In the genomic region with DNA sequence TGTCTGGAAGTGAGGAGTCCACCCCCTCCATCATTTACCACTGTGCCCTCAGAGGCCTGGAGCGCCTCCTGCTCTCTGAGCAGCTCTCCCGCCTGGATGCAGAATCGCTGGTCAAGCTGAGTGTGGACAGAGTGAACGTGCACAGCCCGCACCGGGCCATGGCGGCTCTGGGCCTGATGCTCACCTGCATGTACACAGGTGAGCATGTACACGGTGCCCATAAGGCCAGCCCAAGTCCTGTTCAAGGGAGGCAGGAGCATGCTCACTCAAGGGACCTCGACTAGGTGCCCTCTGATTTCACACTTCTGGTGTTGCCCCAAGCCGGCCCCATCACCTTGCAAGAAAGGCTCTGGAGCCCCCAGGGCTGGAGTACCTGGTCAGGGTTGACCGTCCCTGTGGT, we compare ENCODE assay signal across 25 cellular contexts. TPM values are rescaled to one million over a fixed set of nuclear protein-coding genes. Genes with fewer than 3 reads are reported as not detected.
DNase-seq lines count a peak whose midpoint lies in the region; ATAC-seq, FAIRE-seq and TF ChIP-seq lines count a peak whose summit lies in the region.
"Had no signal": no experiment of that assay in that cellular context is flagged by ENCODE, and none has a peak within 500 bp of the region (broad histone marks: within the 10 kb centered on the region; RNA-seq: fewer than 3 reads in every experiment).

No MANE protein-coding gene starts in this region.

- DNase-seq in activated CD8-positive, alpha-beta T cell treated with anti-CD3 and anti-CD28 coated beads, Interleukin-2, amount 10 ng/mL, durations not matched to agents 7 days and 5 days = no peak
- DNase-seq in activated CD8-positive, alpha-beta T cell treated with anti-CD3 and anti-CD28 coated beads for 36 hours = no peak
- DNase-seq in heart left ventricle (peak in 3 of 5 donors; percentile 13 to 39 (median 16)), right atrium auricular region (ENCODE audit: low spot score) (no peak), HepG2 (ENCODE audit: low spot score) (no peak), osteoblast (ENCODE audit: insufficient read length, low spot score, missing footprints) (peak; percentile 43), activated T-cell treated with anti-CD3 and anti-CD28 coated beads for 4 hours (no peak), sigmoid colon (no peak)
- DNase-seq: Caco-2; CD4-positive, CD25-positive, alpha-beta regulatory T cell; CD8-positive, alpha-beta T cell; DMS153; EL; GDM1; GM23248; H9; HFFc6 had no signal

- in situ Hi-C loops in HepG2 (cut with HindIII; ENCODE audit: extremely low pct_ligation_motif_present, low pct_unique_long_range_greater_than_20kb) = no loop called here

- no peak for TF ChIP-seq RAD21 in HepG2 (CRISPR knock-in tag; IDR thresholded peaks at IDR 0.05)

- peaks cover 26% of the 10 kb centered on the region for H3K36me3 Mint-ChIP-seq in activated CD8-positive, alpha-beta T cell treated with anti-CD3 and anti-CD28 coated beads, Interleukin-2, amount 10 ng/mL, durations not matched to agents 7 days and 5 days (ENCODE audit: low read depth)
- peaks cover 16% of the 10 kb centered on the region for H3K36me3 Mint-ChIP-seq in activated CD8-positive, alpha-beta T cell treated with anti-CD3 and anti-CD28 coated beads for 36 hours (ENCODE audit: low read depth)

- H3K4me3 ChIP-seq in heart left ventricle (no peak overlapping the region), right atrium auricular region (no peak overlapping the region), HepG2 (replicated peaks in 1 of 3; ENCODE audit: insufficient read depth in 1 of 3, low read depth in 2 of 3, low read length in 3 of 3) (no peak overlapping the region), osteoblast (ENCODE audit: insufficient read depth, low read length) (no peak overlapping the region), sigmoid colon (no peak overlapping the region)
- H3K4me3 ChIP-seq: BLaER1, GM12878, GM23248 had no signal

- no peak for TF ChIP-seq EP300 in HepG2 (IDR thresholded peaks at IDR 0.05; ENCODE audit: low read depth in 2 of 2, low read length in 2 of 2)
- no peak for TF ChIP-seq EP300 in HepG2 (CRISPR knock-in tag; IDR thresholded peaks at IDR 0.05; ENCODE audit: borderline replicate concordance)
- no peak for TF ChIP-seq EP300 in sigmoid colon (IDR thresholded peaks at IDR 0.05)

- TF ChIP-seq CTCF in activated CD8-positive, alpha-beta T cell treated with anti-CD3 and anti-CD28 coated beads for 36 hours (IDR thresholded peaks at IDR 0.05) = no peak
- TF ChIP-seq CTCF in heart left ventricle (IDR thresholded peaks at IDR 0.05) (no peak), right atrium auricular region (IDR thresholded peaks at IDR 0.05) (no peak), HepG2 (CRISPR knock-in tag; IDR thresholded peaks at IDR 0.05) (no peak), osteoblast (IDR thresholded peaks at IDR 0.05; ENCODE audit: extremely low read depth, low read depth, low read length) (no peak), sigmoid colon (IDR thresholded peaks at IDR 0.05) (no peak)

- H3K9me3 ChIP-seq in heart left ventricle (no peaks in the 10 kb centered on the region), right atrium auricular region (no peaks in the 10 kb centered on the region), HepG2 (ENCODE audit: low read length) (no peaks in the 10 kb centered on the region), osteoblast (ENCODE audit: low read depth, low read length) (no peaks in the 10 kb centered on the region), sigmoid colon (no peaks in the 10 kb centered on the region)
- H3K9me3 ChIP-seq: BLaER1, Caco-2 had no signal

- BruUV-seq in HepG2 (replicated peaks; lab: Mats Ljungman, UMichigan) = no TSS peak

- H3K27me3 ChIP-seq in heart left ventricle = no peaks in the 10 kb centered on the region
- no peaks in the 10 kb centered on the region for H3K27me3 ChIP-seq in right atrium auricular region
- H3K27me3 ChIP-seq in HepG2 (ENCODE audit: control insufficient read depth in 1 of 2, insufficient read depth in 2 of 2, low read length in 2 of 2) = no peaks in the 10 kb centered on the region
- H3K27me3 ChIP-seq in osteoblast (ENCODE audit: insufficient read depth, low read length) = no peaks in the 10 kb centered on the region
- no peaks in the 10 kb centered on the region for H3K27me3 ChIP-seq in sigmoid colon
- H3K27me3 ChIP-seq: BLaER1 had no signal

- H3K27ac ChIP-seq in heart left ventricle (no peak overlapping the region), right atrium auricular region (no peak overlapping the region), HepG2 (ENCODE audit: extremely low read length, insufficient read depth, low read length) (peak overlapping the region; percentile 12), osteoblast (ENCODE audit: low read depth, low read length) (no peak overlapping the region), sigmoid colon (no peak overlapping the region)
- H3K27ac ChIP-seq: 22Rv1, C4-2B, GM23248 had no signal

- H2AFZ ChIP-seq in HepG2 (ENCODE audit: low read length) (no peak overlapping the region), osteoblast (ENCODE audit: low read length) (no peak overlapping the region)
- H2AFZ ChIP-seq: GM23248 had no signal

- H3K79me2 ChIP-seq in HepG2 (ENCODE audit: insufficient read depth, low read length) (no peaks in the 10 kb centered on the region), osteoblast (ENCODE audit: insufficient read depth, low read length) (no peaks in the 10 kb centered on the region)

- CTCF ChIA-PET in activated CD8-positive, alpha-beta T cell treated with anti-CD3 and anti-CD28 coated beads, Interleukin-2, amount 10 ng/mL, durations not matched to agents 7 days and 5 days (lab: Charles Lee) = interaction anchor here (0.6 kb wide), 1 partner anchor 647 kb away, joined by 3 read pairs; no protein-coding TSS in a partner anchor
- CTCF ChIA-PET in activated CD8-positive, alpha-beta T cell treated with anti-CD3 and anti-CD28 coated beads for 36 hours (lab: Charles Lee) = no interaction called here
- CTCF ChIA-PET in HepG2 (lab: Yijun Ruan, JAX; ENCODE audit: low intra/inter-chr PET ratio, low total read pairs) = no interaction called here

- H3K9ac ChIP-seq in HepG2 (ENCODE audit: insufficient read depth, low read depth, low read length) = no peak overlapping the region
- H3K9ac ChIP-seq: BLaER1, GM23248 had no signal

- 94 to 100% (median 95%) methylated on average over 8 to 11 of the region's 11 CpGs for WGBS in heart left ventricle, 4 donors
- 92% methylated on average over 6 of the region's 11 CpGs for WGBS in HepG2 (ENCODE audit: low lambda C conversion rate)
- 96% methylated on average over 11 of the region's 11 CpGs for WGBS in sigmoid colon, 2 donors

- H4K20me1 ChIP-seq in HepG2 (ENCODE audit: insufficient read depth, low read length) (no peaks in the 10 kb centered on the region), osteoblast (ENCODE audit: insufficient read depth, low read length) (no peaks in the 10 kb centered on the region)
- H4K20me1 ChIP-seq: BLaER1 had no signal

- FAIRE-seq in HepG2 (lab: Jason Lieb, UNC) = no peak
- FAIRE-seq: A204.1, GM12878, GM19239 had no signal

- H3K4me1 Mint-ChIP-seq in activated CD8-positive, alpha-beta T cell treated with anti-CD3 and anti-CD28 coated beads, Interleukin-2, amount 10 ng/mL, durations not matched to agents 7 days and 5 days (ENCODE audit: low read depth) = no peaks in the 10 kb centered on the region
- H3K4me1 Mint-ChIP-seq in activated CD8-positive, alpha-beta T cell treated with anti-CD3 and anti-CD28 coated beads for 36 hours (ENCODE audit: low read depth) = no peaks in the 10 kb centered on the region
- H3K4me1 Mint-ChIP-seq: B cell had no signal

- POLR2A ChIA-PET in activated CD8-positive, alpha-beta T cell treated with anti-CD3 and anti-CD28 coated beads, Interleukin-2, amount 10 ng/mL, durations not matched to agents 7 days and 5 days (lab: Charles Lee) = no interaction called here
- POLR2A ChIA-PET in activated CD8-positive, alpha-beta T cell treated with anti-CD3 and anti-CD28 coated beads for 36 hours (lab: Charles Lee) = no interaction called here
- POLR2A ChIA-PET in HepG2 (lab: Yijun Ruan, JAX) = no interaction called here

- TF ChIP-seq POLR2A in heart left ventricle (IDR thresholded peaks at IDR 0.05) (no peak), HepG2 (IDR thresholded peaks at IDR 0.05; ENCODE audit: insufficient read depth in 1 of 2, low read depth in 2 of 2, low read length in 2 of 2) (no peak), sigmoid colon (IDR thresholded peaks at IDR 0.05) (no peak)

- intact Hi-C loops in activated CD8-positive, alpha-beta T cell treated with anti-CD3 and anti-CD28 coated beads for 36 hours (cut with micrococcal nuclease) = no loop called here
- intact Hi-C loops in heart left ventricle (cut with DNase I) (no loop called here), HepG2 (cut with micrococcal nuclease; ENCODE audit: unreplicated experiment) (no loop called here), sigmoid colon (cut with DNase I) (no loop called here)

- H3K4me3 Mint-ChIP-seq in activated CD8-positive, alpha-beta T cell treated with anti-CD3 and anti-CD28 coated beads, Interleukin-2, amount 10 ng/mL, durations not matched to agents 7 days and 5 days = no peak overlapping the region
- H3K4me3 Mint-ChIP-seq in activated CD8-positive, alpha-beta T cell treated with anti-CD3 and anti-CD28 coated beads for 36 hours = no peak overlapping the region
- H3K4me3 Mint-ChIP-seq: B cell; CD4-positive, CD25-positive, alpha-beta regulatory T cell; CD8-positive, alpha-beta T cell; H9; HFFc6 had no signal

- H3K9me3 Mint-ChIP-seq in activated CD8-positive, alpha-beta T cell treated with anti-CD3 and anti-CD28 coated beads, Interleukin-2, amount 10 ng/mL, durations not matched to agents 7 days and 5 days (ENCODE audit: insufficient read depth) = no peaks in the 10 kb centered on the region
- H3K9me3 Mint-ChIP-seq in activated CD8-positive, alpha-beta T cell treated with anti-CD3 and anti-CD28 coated beads for 36 hours = no peaks in the 10 kb centered on the region
- H3K9me3 Mint-ChIP-seq: CD4-positive, CD25-positive, alpha-beta regulatory T cell; CD8-positive, alpha-beta T cell; H9; HFFc6 had no signal

- ATAC-seq in activated CD8-positive, alpha-beta T cell treated with anti-CD3 and anti-CD28 coated beads, Interleukin-2, amount 10 ng/mL, durations not matched to agents 7 days and 5 days = no peak
- no peak for ATAC-seq in activated CD8-positive, alpha-beta T cell treated with anti-CD3 and anti-CD28 coated beads for 36 hours
- ATAC-seq in heart left ventricle = no peak
- ATAC-seq in HepG2 = no peak; the same call in 2 of the 3 replicates
- ATAC-seq: CD8-positive, alpha-beta T cell; GM12878; HCT116 had no signal

- H3K4me1 ChIP-seq in heart left ventricle (peaks cover 0 to 4% (median 0%) of the 10 kb centered on the region in 12 donors), right atrium auricular region (no peaks in the 10 kb centered on the region), HepG2 (ENCODE audit: insufficient read depth, low read length) (peaks cover 17% of the 10 kb centered on the region), osteoblast (ENCODE audit: insufficient read depth, low read length) (no peaks in the 10 kb centered on the region), sigmoid colon (peaks cover 0 to 4% (median 1%) of the 10 kb centered on the region in 4 donors)
- H3K4me1 ChIP-seq: Caco-2 had no signal

- H3K27me3 Mint-ChIP-seq in activated CD8-positive, alpha-beta T cell treated with anti-CD3 and anti-CD28 coated beads, Interleukin-2, amount 10 ng/mL, durations not matched to agents 7 days and 5 days (ENCODE audit: low read depth) = no peaks in the 10 kb centered on the region
- no peaks in the 10 kb centered on the region for H3K27me3 Mint-ChIP-seq in activated CD8-positive, alpha-beta T cell treated with anti-CD3 and anti-CD28 coated beads for 36 hours
- H3K27me3 Mint-ChIP-seq: B cell; CD4-positive, CD25-positive, alpha-beta regulatory T cell had no signal

- H3K27ac Mint-ChIP-seq in activated CD8-positive, alpha-beta T cell treated with anti-CD3 and anti-CD28 coated beads, Interleukin-2, amount 10 ng/mL, durations not matched to agents 7 days and 5 days = peak overlapping the region; percentile 25
- no peak overlapping the region for H3K27ac Mint-ChIP-seq in activated CD8-positive, alpha-beta T cell treated with anti-CD3 and anti-CD28 coated beads for 36 hours
- H3K27ac Mint-ChIP-seq: B cell; CD4-positive, CD25-positive, alpha-beta regulatory T cell; CD8-positive, alpha-beta T cell; H9; HFFc6 had no signal

- no peak overlapping the region for H3K4me2 ChIP-seq in HepG2 (ENCODE audit: low read depth, low read length)
- H3K4me2 ChIP-seq in osteoblast (ENCODE audit: insufficient read depth, low read length) = no peak overlapping the region
- H3K4me2 ChIP-seq: BLaER1 had no signal

- H3K36me3 ChIP-seq in heart left ventricle = peaks cover 0 to 99% (median 90%) of the 10 kb centered on the region in 9 donors
- H3K36me3 ChIP-seq in right atrium auricular region = peaks cover 72% of the 10 kb centered on the region
- peaks cover 36 to 62% of the 10 kb centered on the region in 2 experiments for H3K36me3 ChIP-seq in HepG2 (replicated peaks in 1 of 2; ENCODE audit: control insufficient read depth in 1 of 2, insufficient read depth in 2 of 2, low read length in 2 of 2)
- peaks cover 65% of the 10 kb centered on the region for H3K36me3 ChIP-seq in osteoblast (ENCODE audit: insufficient read depth, low read length)
- H3K36me3 ChIP-seq in sigmoid colon = peaks cover 26 to 97% (median 70%) of the 10 kb centered on the region in 4 donors

RNA-seq across cellular contexts. Expression of gene MSANTD1, which starts 13.4 kb away (rescaled TPM):
- 1 to 10 TPM in 1 of 2 experiments, under 1 TPM in 1; 0.83 to 1.0 TPM for total RNA-seq in activated CD8-positive, alpha-beta T cell treated with anti-CD3 and anti-CD28 coated beads, Interleukin-2, amount 10 ng/mL, durations not matched to agents 7 days and 5 days
- total RNA-seq in activated CD8-positive, alpha-beta T cell treated with anti-CD3 and anti-CD28 coated beads for 36 hours = under 1 TPM; 0.43 TPM
- total RNA-seq in heart left ventricle = under 1 TPM in 7 of 9 donors, not detected in 2; 0.30 to 0.93 (median 0.45) TPM
- under 1 TPM; 0.33 to 0.34 TPM for polyA plus RNA-seq in heart left ventricle
- total RNA-seq in right atrium auricular region = not detected
- total RNA-seq in HepG2 (2016; rRNA removed; fragmentation: Illumina TruSeq; extraction: Trizol) = 0.10 and 0.22 TPM in 2 replicates
- total RNA-seq in HepG2 (2016; cell fraction: cytosol; rRNA removed; fragmentation: Illumina TruSeq; extraction: Trizol; ENCODE audit: low read depth) = 0.09 and 0.20 TPM in 2 replicates
- total RNA-seq in HepG2 (2016; cell fraction: insoluble cytoplasmic fraction; rRNA removed; fragmentation: Illumina TruSeq; extraction: Trizol) = 0.19 TPM in 1 of 2 replicates, not detected in the other
- 0.25 TPM in 1 of 2 replicates, not detected in the other for total RNA-seq in HepG2 (2016; cell fraction: membrane; rRNA removed; fragmentation: Illumina TruSeq; extraction: Trizol)
- 0.59 TPM in 1 of 2 replicates, not detected in the other for total RNA-seq in HepG2 (2016; cell fraction: nucleus; rRNA removed; fragmentation: Illumina TruSeq; extraction: Trizol)
- polyA plus RNA-seq in HepG2 (2011; rRNA removed) = 0.39 and 0.40 TPM in 2 replicates
- polyA plus RNA-seq in HepG2 (2011; cell fraction: cytosol; rRNA removed) = 0.05 and 0.34 TPM in 2 replicates
- 2.2 and 3.5 TPM in 2 replicates for polyA plus RNA-seq in HepG2 (2011; cell fraction: nucleus; rRNA removed)
- 0.40 and 0.65 TPM in 2 replicates for polyA plus RNA-seq in HepG2 (2012)
- polyA plus RNA-seq in HepG2 (2016; cell fraction: cytosol; fragmentation: Illumina TruSeq; extraction: Trizol; ENCODE audit: low read depth) = 0.10 and 0.12 TPM in 2 replicates
- polyA plus RNA-seq in HepG2 (2016; cell fraction: insoluble cytoplasmic fraction; fragmentation: Illumina TruSeq; extraction: Trizol; ENCODE audit: low read depth) = 0.16 TPM in 1 of 2 replicates, not detected in the other
- polyA plus RNA-seq in HepG2 (2016; cell fraction: membrane; fragmentation: Illumina TruSeq; extraction: Trizol; ENCODE audit: low read depth) = 0.07 and 0.08 TPM in 2 replicates
- polyA plus RNA-seq in HepG2 (2016; cell fraction: nucleus; fragmentation: Illumina TruSeq; extraction: Trizol; ENCODE audit: insufficient read depth, low read depth) = 0.36 and 0.65 TPM in 2 replicates
- 0.14 and 1.0 TPM in 2 replicates for polyA minus RNA-seq in HepG2 (2011; rRNA and poly(A)+ RNA removed; ENCODE audit: low replicate concordance)
- not detected in 2 replicates for polyA minus RNA-seq in HepG2 (2011; cell fraction: cytosol; rRNA and poly(A)+ RNA removed)
- polyA minus RNA-seq in HepG2 (2011; cell fraction: nucleus; rRNA and poly(A)+ RNA removed) = 1.9 and 2.0 TPM in 2 replicates
- 0.59 and 0.72 TPM in 2 replicates for total RNA-seq in osteoblast
- total RNA-seq in sigmoid colon = 1 to 10 TPM in 2 of 4 donors, under 1 TPM in 2; 0.16 to 1.2 (median 0.73) TPM
- polyA plus RNA-seq in sigmoid colon = under 1 TPM in 2 of 3 donors, not detected in 1; under 0.01 to 0.44 TPM
- total RNA-seq: GM23248 had no signal
- polyA plus RNA-seq: GM23248 had no signal

RNA-seq across cellular contexts. Expression of gene RGS12, which starts 57.2 kb away (rescaled TPM):
- 1 to 10 TPM; 4.7 to 8.3 TPM for total RNA-seq in activated CD8-positive, alpha-beta T cell treated with anti-CD3 and anti-CD28 coated beads, Interleukin-2, amount 10 ng/mL, durations not matched to agents 7 days and 5 days
- total RNA-seq in activated CD8-positive, alpha-beta T cell treated with anti-CD3 and anti-CD28 coated beads for 36 hours = 1 to 10 TPM; 4.6 to 4.7 TPM
- total RNA-seq in heart left ventricle = 10 to 100 TPM in 8 of 9 donors, 1 to 10 TPM in 1; 8.4 to 18.4 (median 14.6) TPM
- polyA plus RNA-seq in heart left ventricle = 10 to 100 TPM; 11.7 to 12.7 TPM
- 1 to 10 TPM; 7.0 to 9.9 TPM for total RNA-seq in right atrium auricular region
- 18.2 and 21.0 TPM in 2 replicates for total RNA-seq in HepG2 (2016; rRNA removed; fragmentation: Illumina TruSeq; extraction: Trizol)
- total RNA-seq in HepG2 (2016; cell fraction: cytosol; rRNA removed; fragmentation: Illumina TruSeq; extraction: Trizol; ENCODE audit: low read depth) = 9.3 and 11.0 TPM in 2 replicates
- 16.0 and 24.7 TPM in 2 replicates for total RNA-seq in HepG2 (2016; cell fraction: insoluble cytoplasmic fraction; rRNA removed; fragmentation: Illumina TruSeq; extraction: Trizol)
- 16.1 and 18.9 TPM in 2 replicates for total RNA-seq in HepG2 (2016; cell fraction: membrane; rRNA removed; fragmentation: Illumina TruSeq; extraction: Trizol)
- 21.7 and 25.1 TPM in 2 replicates for total RNA-seq in HepG2 (2016; cell fraction: nucleus; rRNA removed; fragmentation: Illumina TruSeq; extraction: Trizol)
- polyA plus RNA-seq in HepG2 (2011; rRNA removed) = 27.7 and 35.5 TPM in 2 replicates
- 11.1 and 23.9 TPM in 2 replicates for polyA plus RNA-seq in HepG2 (2011; cell fraction: cytosol; rRNA removed)
- 115 and 118 TPM in 2 replicates for polyA plus RNA-seq in HepG2 (2011; cell fraction: nucleus; rRNA removed)
- polyA plus RNA-seq in HepG2 (2012) = 37.4 and 43.4 TPM in 2 replicates
- polyA plus RNA-seq in HepG2 (2016; cell fraction: cytosol; fragmentation: Illumina TruSeq; extraction: Trizol; ENCODE audit: low read depth) = 2.0 and 3.4 TPM in 2 replicates
- 17.8 and 20.5 TPM in 2 replicates for polyA plus RNA-seq in HepG2 (2016; cell fraction: insoluble cytoplasmic fraction; fragmentation: Illumina TruSeq; extraction: Trizol; ENCODE audit: low read depth)
- polyA plus RNA-seq in HepG2 (2016; cell fraction: membrane; fragmentation: Illumina TruSeq; extraction: Trizol; ENCODE audit: low read depth) = 5.5 and 5.6 TPM in 2 replicates
- polyA plus RNA-seq in HepG2 (2016; cell fraction: nucleus; fragmentation: Illumina TruSeq; extraction: Trizol; ENCODE audit: insufficient read depth, low read depth) = 51.0 and 56.7 TPM in 2 replicates
- 4.5 and 52.2 TPM in 2 replicates for polyA minus RNA-seq in HepG2 (2011; rRNA and poly(A)+ RNA removed; ENCODE audit: low replicate concordance)
- 14.2 and 24.5 TPM in 2 replicates for polyA minus RNA-seq in HepG2 (2011; cell fraction: cytosol; rRNA and poly(A)+ RNA removed)
- 45.0 and 59.1 TPM in 2 replicates for polyA minus RNA-seq in HepG2 (2011; cell fraction: nucleus; rRNA and poly(A)+ RNA removed)
- total RNA-seq in osteoblast = 19.2 and 61.2 TPM in 2 replicates
- total RNA-seq in sigmoid colon = 10 to 100 TPM; 15.7 to 21.6 (median 17.8) TPM
- polyA plus RNA-seq in sigmoid colon = 10 to 100 TPM in 1 of 3 donors, 1 to 10 TPM in 2; 3.0 to 14.6 (median 6.7) TPM

Comparison
In these comparisons a context has a peak if more than half of its experiments do, and no peak if none do; other contexts are left out.
1. DNase-seq: peak in heart left ventricle (3 of 5) and osteoblast (single experiment); none in activated CD8-positive, alpha-beta T cell treated with anti-CD3 and anti-CD28 coated beads, Interleukin-2, amount 10 ng/mL, durations not matched to agents 7 days and 5 days (single experiment), activated CD8-positive, alpha-beta T cell treated with anti-CD3 and anti-CD28 coated beads for 36 hours (single experiment), right atrium auricular region (single experiment), HepG2 (single experiment), activated T-cell treated with anti-CD3 and anti-CD28 coated beads for 4 hours (single experiment) and sigmoid colon (single experiment).